Comparison of ENCODE assay signal across 8 cellular contexts in the genomic region with DNA sequence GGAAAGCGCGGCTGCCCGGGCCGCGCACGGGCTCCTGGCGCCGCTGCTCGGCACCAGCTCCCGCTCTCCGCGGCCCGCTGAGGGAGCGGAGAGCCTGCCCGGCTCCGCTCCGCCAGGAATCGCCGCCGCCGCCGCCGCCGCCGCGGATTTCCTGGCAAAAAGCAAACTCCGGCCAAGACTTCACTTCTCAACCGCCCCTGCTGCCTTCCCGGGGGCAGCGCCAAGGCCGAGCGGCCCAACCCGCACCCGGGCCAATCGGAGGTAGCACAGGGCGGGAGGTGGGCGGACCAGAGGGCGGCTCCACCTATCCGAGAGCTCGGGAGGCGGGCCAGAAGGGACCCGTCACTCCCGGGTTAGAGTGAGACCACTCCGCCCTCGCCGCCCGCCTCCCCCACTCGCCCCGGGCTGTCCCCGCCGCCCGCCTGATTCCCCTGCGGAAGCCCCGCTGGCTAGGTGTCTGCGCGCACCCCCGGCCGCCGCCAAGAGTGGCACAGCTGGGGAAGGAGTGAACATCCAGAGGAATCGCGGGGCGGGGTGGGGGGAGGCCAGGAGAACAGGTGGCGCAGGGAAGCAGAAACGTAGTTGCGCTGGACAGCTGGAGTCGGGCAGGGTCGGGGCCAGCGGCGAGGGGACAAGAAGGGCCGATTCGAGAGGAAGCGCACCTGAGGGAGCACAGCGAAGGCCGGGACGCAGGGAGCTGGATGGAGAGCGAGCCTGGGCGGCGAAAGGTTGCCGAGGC. TPM values are rescaled to one million over a fixed set of nuclear protein-coding genes. Genes with fewer than 3 reads are reported as not detected.
A peak's percentile ranks its signal among the peaks of the same experiment; 100 is the strongest.
DNase-seq lines count a peak whose midpoint lies in the region; TF ChIP-seq lines count a peak whose summit lies in the region.

A gene (minus strand): TSS at position 153 of the 739 bp plus-strand sequence. CDS start 38,826 bp downstream, outside the sequence.

- no peaks in the 10 kb centered on the region for H3K27me3 ChIP-seq in suprapubic skin

- TF ChIP-seq EP300 in suprapubic skin (IDR thresholded peaks at IDR 0.05) = no peak

- DNase-seq in GM04503 (ENCODE audit: low read depth) (peak; percentile 82), HFF-Myc (ENCODE audit: extremely low read depth, low read depth) (peak; percentile 81), NB4 (ENCODE audit: low read depth) (peak; percentile 99), SK-N-DZ (ENCODE audit: low spot score) (peak; percentile 95), germinal center (ENCODE audit: low spot score) (peak; percentile 98), nucleus accumbens (lab: John Stamatoyannopoulos, UW) (peak; percentile 61 to 99 (median 96)), suprapubic skin (ENCODE audit: low spot score in 2 of 2) (peak; percentile 98 to 99)
- peak; percentile 98 for DNase-seq in activated naive CD4-positive, alpha-beta T cell treated with anti-CD3 and anti-CD28 coated beads, Interleukin-2, amount 50 U/mL, for 16 hours

- TF ChIP-seq POLR2A in NB4 (IDR thresholded peaks at IDR 0.05; ENCODE audit: extremely low read depth, insufficient read length) (peak; percentile 59), suprapubic skin (IDR thresholded peaks at IDR 0.05) (no peak)

- H3K9me3 ChIP-seq in suprapubic skin = no peaks in the 10 kb centered on the region

- H3K4me3 ChIP-seq in HFF-Myc (replicated peaks; ENCODE audit: low read depth, low read length) (peak within 1 kb of the TSS; percentile 90), NB4 (ENCODE audit: low read depth, low read length) (peak within 1 kb of the TSS; percentile 84), suprapubic skin (peak within 1 kb of the TSS; percentile 87)

- WGBS in suprapubic skin = 1% methylated on average over 36 of the region's 79 CpGs

- peak within 1 kb of the TSS; percentile 96 for H3K27ac ChIP-seq in suprapubic skin

- TF ChIP-seq CTCF in HFF-Myc (IDR thresholded peaks at IDR 0.05; ENCODE audit: low read depth, low read length, missing control alignments) (no peak), NB4 (IDR thresholded peaks at IDR 0.05; ENCODE audit: low read depth, low read length) (no peak), suprapubic skin (IDR thresholded peaks at IDR 0.05) (no peak)

- H3K4me1 ChIP-seq in suprapubic skin = peaks cover 58% of the 10 kb centered on the region

- H3K36me3 ChIP-seq in suprapubic skin = no peaks in the 10 kb centered on the region

RNA-seq across cellular contexts. Expression of the gene that starts here (rescaled TPM):
- polyA plus RNA-seq in SK-N-DZ (2014; cell fraction: cytosol; rRNA removed) = 5.9 and 6.0 TPM in 2 replicates
- polyA plus RNA-seq in SK-N-DZ (2014; cell fraction: nucleus; rRNA removed) = 2.1 and 2.7 TPM in 2 replicates
- 10 to 100 TPM; 11.2 to 15.9 (median 13.6) TPM for total RNA-seq in suprapubic skin

Comparison
In these comparisons a context has a peak if more than half of its experiments do, and no peak if none do; other contexts are left out.
1. Peak in every context shown above with its lines: DNase-seq, H3K4me3 ChIP-seq and H3K27ac ChIP-seq.